Comparison of ENCODE assay signal across 28 cellular contexts in genomic region chr5:32461441-32462120, GRCh38.
"Had no signal": no experiment of that assay in that cellular context is flagged by ENCODE, and none has a peak within 500 bp of the region (broad histone marks: within the 10 kb centered on the region; RNA-seq: fewer than 3 reads in every experiment).

No MANE protein-coding gene starts in this region.

- H3K4me1 Mint-ChIP-seq: immature natural killer cell, mesothelial cell of epicardium, naive B cell, nephron progenitor cell had no signal

- H3K27me3 ChIP-seq: heart left ventricle, neutrophil, suprapubic skin, tibial artery, upper lobe of right lung had no signal

- H3K27ac ChIP-seq: foreskin keratinocyte, heart left ventricle, neutrophil, pancreas, prostate gland, suprapubic skin, tibial artery, upper lobe of right lung, VCaP had no signal

- H3K9me3 Mint-ChIP-seq: activated T-helper 1 cell treated with anti-CD3 and anti-CD28 coated beads, Interleukin-12 subunit alpha, Interleukin-12 subunit beta, Interleukin-2, Interleukin-4 antibody, amounts not matched to agents 30 ng/mL and 10 ng/mL and 1 ng/mL, durations not matched to agents 14 hours and 24 hours and 36 hours; immature natural killer cell; mesothelial cell of epicardium; nephron progenitor cell; T-helper 1 cell treated with Interleukin-12 subunit alpha and Interleukin-12 subunit beta and Interleukin-4 antibody, amounts not matched to agents 30 μg/mL and 1 μg/mL, for 36 hours had no signal

- ATAC-seq: foreskin keratinocyte, heart left ventricle, pancreas, upper lobe of right lung had no signal

- H3K9me3 ChIP-seq: heart left ventricle, neutrophil, pancreas, prostate gland, suprapubic skin, tibial artery, upper lobe of right lung had no signal

- H3K4me3 ChIP-seq: heart left ventricle, pancreas, prostate gland, suprapubic skin, tibial artery, upper lobe of right lung had no signal

- H3K36me3 ChIP-seq: heart left ventricle, neutrophil, pancreas, prostate gland, suprapubic skin, tibial artery, upper lobe of right lung had no signal

- H3K4me1 ChIP-seq: foreskin keratinocyte, heart left ventricle, pancreas, prostate gland, suprapubic skin, tibial artery, upper lobe of right lung had no signal

- H3K27ac Mint-ChIP-seq: activated naive CD4-positive, alpha-beta T cell treated with anti-CD3 and anti-CD28 coated beads, Interleukin-2, amount 10 ng/mL, durations not matched to agents 7 days and 5 days; activated T-helper 1 cell treated with anti-CD3 and anti-CD28 coated beads, Interleukin-12 subunit alpha, Interleukin-12 subunit beta, Interleukin-2, Interleukin-4 antibody, amounts not matched to agents 30 ng/mL and 10 ng/mL and 1 ng/mL, durations not matched to agents 14 hours and 24 hours and 36 hours; immature natural killer cell; mesothelial cell of epicardium; naive B cell; nephron progenitor cell; T-helper 1 cell treated with Interleukin-12 subunit alpha and Interleukin-12 subunit beta and Interleukin-4 antibody, amounts not matched to agents 30 μg/mL and 1 μg/mL, for 36 hours had no signal

- H3K36me3 Mint-ChIP-seq: activated naive CD4-positive, alpha-beta T cell treated with anti-CD3 and anti-CD28 coated beads, Interleukin-2, amount 10 ng/mL, durations not matched to agents 7 days and 5 days; immature natural killer cell; mesothelial cell of epicardium; naive B cell had no signal

- H3K4me3 Mint-ChIP-seq: activated naive CD4-positive, alpha-beta T cell treated with anti-CD3 and anti-CD28 coated beads, Interleukin-2, amount 10 ng/mL, durations not matched to agents 7 days and 5 days; activated T-helper 1 cell treated with anti-CD3 and anti-CD28 coated beads, Interleukin-12 subunit alpha, Interleukin-12 subunit beta, Interleukin-2, Interleukin-4 antibody, amounts not matched to agents 30 ng/mL and 10 ng/mL and 1 ng/mL, durations not matched to agents 14 hours and 24 hours and 36 hours; immature natural killer cell; mesothelial cell of epicardium; naive B cell; nephron progenitor cell; T-helper 1 cell treated with Interleukin-12 subunit alpha and Interleukin-12 subunit beta and Interleukin-4 antibody, amounts not matched to agents 30 μg/mL and 1 μg/mL, for 36 hours had no signal

- DNase-seq: activated CD4-positive, alpha-beta T cell treated with anti-CD3 and anti-CD28 coated beads for 4 hours; activated CD4-positive, alpha-beta T cell treated with anti-CD3 and anti-CD28 coated beads, Interleukin-2, amount 50 U/mL, for 4 hours; activated effector memory CD4-positive, alpha-beta T cell treated with anti-CD3 and anti-CD28 coated beads, Interleukin-2, amount 50 U/mL, for 16 hours; activated naive CD4-positive, alpha-beta T cell treated with anti-CD3 and anti-CD28 coated beads, Interleukin-2, amount 10 ng/mL, durations not matched to agents 7 days and 5 days; activated T-cell treated with anti-CD3 and anti-CD28 coated beads for 4 hours; amniotic stem cell; foreskin keratinocyte; heart left ventricle; immature natural killer cell; naive B cell; nephron progenitor cell; pancreas; stimulated activated CD4-positive, alpha-beta T cell treated with anti-CD3 and anti-CD28 coated beads, Interleukin-15, amount 100 ng/mL, for 24 hours; stimulated activated CD4-positive, alpha-beta T cell treated with anti-CD3 and anti-CD28 coated beads, Interleukin-2, amount 100 ng/mL, for 24 hours; stimulated activated naive CD4-positive, alpha-beta T cell; T-helper 9 cell; tibial artery; upper lobe of right lung had no signal

- FAIRE-seq: bronchial epithelial cell, endothelial cell of umbilical vein, pancreas, TTC549 had no signal
